Comparison of ENCODE assay signal across 8 cellular contexts in genomic region chr10:38010150-38010903, GRCh38. TPM values are rescaled to one million over a fixed set of nuclear protein-coding genes. Genes with fewer than 3 reads are reported as not detected.
DNase-seq lines count a peak whose midpoint lies in the region; ATAC-seq and TF ChIP-seq lines count a peak whose summit lies in the region.

ZNF33A (plus strand) TSS chr10:38010675; CDS start chr10:38012342, 1,667 bp downstream.

- 2 to 14% methylated on average over 14 to 46 of the region's 46 CpGs for WGBS in endodermal cell (ENCODE audit: insufficient coverage in 1 of 2, insufficient read length in 1 of 2), 2 experiments

- H3K36me3 ChIP-seq in endodermal cell (ENCODE audit: control insufficient read depth, insufficient read depth, low read length) = peaks cover 25% of the 10 kb centered on the region

- H3K9ac ChIP-seq in endodermal cell (ENCODE audit: extremely low read depth, low read length, poor library complexity, severe bottlenecking) = peak within 1 kb of the TSS; percentile 81

- H3K4me1 Mint-ChIP-seq in endodermal cell = peaks cover 6% of the 10 kb centered on the region

- no peak for TF ChIP-seq CTCF in endodermal cell (conservative IDR thresholded peaks at IDR 0.05)

- H3K9me3 ChIP-seq in endodermal cell (ENCODE audit: control insufficient read depth, low read length) = no peaks in the 10 kb centered on the region

- peaks cover 25% of the 10 kb centered on the region for H3K36me3 Mint-ChIP-seq in endodermal cell (ENCODE audit: low read depth)

- in situ Hi-C loops in Caki2 (cut with HindIII; ENCODE audit: low pct_unique_long_range_greater_than_20kb, low sequenced_read_pairs) = no loop called here

- peak within 1 kb of the TSS; percentile 92 for H3K4me3 ChIP-seq in endodermal cell (ENCODE audit: low read length)

- peak; percentile 85 for ATAC-seq in GM21390 (IDR thresholded peaks at IDR 0.05; ENCODE audit: unreplicated experiment)

- peaks cover 3% of the 10 kb centered on the region for H3K4me1 ChIP-seq in endodermal cell (ENCODE audit: control insufficient read depth, insufficient read depth, low read length)

- peaks cover 17% of the 10 kb centered on the region for H3K9me3 Mint-ChIP-seq in endodermal cell

- H3K27ac Mint-ChIP-seq in endodermal cell = peak within 1 kb of the TSS; percentile 99

- no peaks in the 10 kb centered on the region for H3K27me3 ChIP-seq in endodermal cell (ENCODE audit: control insufficient read depth, insufficient read depth, low read length, poor library complexity, severe bottlenecking)

- H3K27ac ChIP-seq in endodermal cell (ENCODE audit: low read depth, low read length) = peak within 1 kb of the TSS; percentile 90

- DNase-seq in Caki2 (ENCODE audit: low read depth) = peak; percentile 95
- peak in 75 of 76 experiments; percentile 9 to 90 (median 78) for DNase-seq in HUDEP-2 (lab: John Stamatoyannopoulos, UW; ENCODE audit: unreplicated experiment in 76 of 76)
- peak; percentile 84 for DNase-seq in NOMO-1 treated with dmso at 0.1 percent for 144 hours (lab: John Stamatoyannopoulos, UW; ENCODE audit: unreplicated experiment)
- peak; percentile 84 for DNase-seq in activated CD8-positive, alpha-beta memory T cell treated with anti-CD3 and anti-CD28 coated beads, Interleukin-2, amount 50 U/mL, for 1 hour (ENCODE audit: extremely low read depth)
- peak; percentile 95 for DNase-seq in endodermal cell
- peak; percentile 94 for DNase-seq in mesenteric fat pad (ENCODE audit: low spot score)
- peak; percentile 83 for DNase-seq in stimulated activated CD8-positive, alpha-beta memory T cell treated with anti-CD3 and anti-CD28 coated beads, Interleukin-15, amount 100 ng/mL, for 1 hour (ENCODE audit: low read depth)

- no peaks in the 10 kb centered on the region for H3K27me3 Mint-ChIP-seq in endodermal cell (ENCODE audit: insufficient read depth)

- peak within 1 kb of the TSS; percentile 94 for H3K4me3 Mint-ChIP-seq in endodermal cell

RNA-seq across cellular contexts. Expression of gene ZNF33A, which starts in this region (rescaled TPM):
- 3.2 and 6.4 TPM in 2 replicates for total RNA-seq in Caki2 (2014; rRNA removed; shearing (Covaris generic); ENCODE audit: low replicate concordance)
- total RNA-seq in endodermal cell (10 to 100 TPM; 45.9 to 50.7 TPM), mesenteric fat pad (16.4 TPM)
- 21.7 TPM for polyA plus RNA-seq in endodermal cell (2013, experiment 1 of 2)
- polyA plus RNA-seq in endodermal cell (2013, experiment 2 of 2) = 24.0 TPM

Comparison
In these comparisons a context has a peak if more than half of its experiments do, and no peak if none do; other contexts are left out.
1. Peak in every context shown above with its lines: DNase-seq, ATAC-seq, H3K4me3 ChIP-seq and H3K27ac ChIP-seq.